In genomic region chr16:70523621-70524405, GRCh38 we compare ENCODE assay signal across 8 cellular contexts. TPM values are rescaled to one million over a fixed set of nuclear protein-coding genes. Genes with fewer than 3 reads are reported as not detected.
A peak's percentile ranks its signal among the peaks of the same experiment; 100 is the strongest.
DNase-seq lines count a peak whose midpoint lies in the region; ATAC-seq and TF ChIP-seq lines count a peak whose summit lies in the region.

Gene SF3B3 (plus strand): TSS chr16:70523816. CDS start chr16:70526657, 2,841 bp downstream.

- H3K9ac ChIP-seq in colonic mucosa (ENCODE audit: low read depth in 2 of 2, low read length in 2 of 2), result peak within 1 kb of the TSS; percentile 81 to 87

- no peaks in the 10 kb centered on the region for H3K27me3 ChIP-seq in colonic mucosa

- DNase-seq in NCI-H187 (lab: John Stamatoyannopoulos, UW) (peak; percentile 41 to 45), NCI-H187 treated with DMSO at 0.1 percent for 48 hours (lab: John Stamatoyannopoulos, UW) (no peak), NCI-H345 treated with DMSO at 0.1 percent for 48 hours (lab: John Stamatoyannopoulos, UW; ENCODE audit: unreplicated experiment) (peak; percentile 79), colonic mucosa (peak; percentile 71), left colon (peak; percentile 64 to 77)
- DNase-seq in activated CD4-positive, CD25-positive, alpha-beta regulatory T cell treated with anti-CD3 and anti-CD28 coated beads, Interleukin-2, amount 50 U/mL, for 72 hours, result peak; percentile 73
- DNase-seq in stimulated activated CD4-positive, alpha-beta T cell treated with anti-CD3 and anti-CD28 coated beads, Interleukin-2, amount 100 ng/mL, for 24 hours, result peak; percentile 69 to 74

- H3K27ac ChIP-seq in colonic mucosa, result peak within 1 kb of the TSS; percentile 86

- peak; percentile 51 for ATAC-seq in HG03097 (IDR thresholded peaks at IDR 0.05; ENCODE audit: low FRiP score, unreplicated experiment)
- peak; percentile 79 for ATAC-seq in left colon

- intact Hi-C loops in colonic mucosa (cut with DNase I), result no loop called here
- intact Hi-C loops in left colon (cut with DNase I, micrococcal nuclease), result loop anchor here in 1 of 2 donors (10.0 kb wide), 1 partner anchor 131 kb away; no protein-coding TSS in a partner anchor

- H3K9me3 ChIP-seq in colonic mucosa, result no peaks in the 10 kb centered on the region

- H3K4me3 ChIP-seq in colonic mucosa, result peak within 1 kb of the TSS; percentile 82

- peaks cover 5% of the 10 kb centered on the region for H3K36me3 ChIP-seq in colonic mucosa

- peaks cover 9% of the 10 kb centered on the region for H3K4me1 ChIP-seq in colonic mucosa

- no peak for TF ChIP-seq CTCF in colonic mucosa (IDR thresholded peaks at IDR 0.05)

RNA-seq across cellular contexts. Expression of gene SF3B3, which starts in this region (rescaled TPM):
- 100 to 1,000 TPM; 182 to 369 TPM for total RNA-seq in colonic mucosa
- 100 to 1,000 TPM; 133 to 168 TPM for total RNA-seq in left colon
